In genomic region chr1:31664528-31664927, GRCh38 we compare ENCODE assay signal across 12 cellular contexts. TPM values are rescaled to one million over a fixed set of nuclear protein-coding genes. Genes with fewer than 3 reads are reported as not detected.
"Had no signal": no experiment of that assay in that cellular context is flagged by ENCODE, and none has a peak within 500 bp of the region (broad histone marks: within the 10 kb centered on the region; RNA-seq: fewer than 3 reads in every experiment).

No MANE protein-coding gene starts in this region.

- H3K27ac ChIP-seq: epithelial cell of prostate, parathyroid adenoma, psoas muscle, right lobe of liver had no signal

- DNase-seq: cortex of kidney had no signal

- H3K4me3 ChIP-seq: esophagus muscularis mucosa, gastroesophageal sphincter, mucosa of descending colon, psoas muscle, right lobe of liver, transverse colon had no signal

- H2AFZ ChIP-seq: parathyroid adenoma had no signal

- H3K4me1 ChIP-seq: right lobe of liver had no signal

- H3K9me3 ChIP-seq: esophagus muscularis mucosa, gastroesophageal sphincter, mucosa of descending colon, psoas muscle, right lobe of liver, transverse colon had no signal

- H3K79me2 ChIP-seq: parathyroid adenoma had no signal

- H3K27me3 ChIP-seq: esophagus muscularis mucosa, gastroesophageal sphincter, right lobe of liver, transverse colon had no signal

- H3K36me3 ChIP-seq: right lobe of liver, transverse colon had no signal

RNA-seq across cellular contexts. Expression of gene COL16A1, which starts 39.3 kb away (rescaled TPM):
- total RNA-seq: naive thymus-derived CD8-positive, alpha-beta T cell had no signal

RNA-seq across cellular contexts. Expression of gene HCRTR1, which starts 47.0 kb away (rescaled TPM):
- total RNA-seq: left lobe of liver; mucosa of descending colon; naive thymus-derived CD8-positive, alpha-beta T cell; neural crest cell; right lobe of liver had no signal
